22 cellular contexts compared by ENCODE assay signal in the genomic region with DNA sequence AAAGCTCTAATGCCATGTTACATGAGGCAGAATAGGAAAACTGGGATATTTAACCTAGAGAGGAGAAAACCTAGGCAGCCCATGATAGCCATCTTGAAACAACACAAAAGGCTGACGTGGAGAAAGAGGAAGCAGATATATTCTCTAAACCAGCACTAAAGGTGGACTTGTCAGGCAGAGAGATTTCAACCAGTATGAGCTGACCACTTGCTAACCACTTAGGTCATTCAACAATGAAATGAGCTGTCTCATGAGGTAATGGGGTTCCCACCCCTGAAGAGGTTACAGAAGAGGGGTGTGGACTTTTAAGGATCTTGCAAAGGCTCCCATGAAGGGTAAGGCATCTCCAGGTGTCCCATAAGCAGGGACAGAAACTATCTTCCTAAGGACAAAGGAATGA.
DNase-seq lines count a peak whose midpoint lies in the region; ATAC-seq and TF ChIP-seq lines count a peak whose summit lies in the region.
"Had no signal": no experiment of that assay in that cellular context is flagged by ENCODE, and none has a peak within 500 bp of the region (broad histone marks: within the 10 kb centered on the region; RNA-seq: fewer than 3 reads in every experiment).

No MANE protein-coding gene starts in this region.

- DNase-seq in GM12865 (ENCODE audit: low read depth): peak; percentile 33
- peak; percentile 52 for DNase-seq in MV-4-11 (lab: John Stamatoyannopoulos, UW)
- DNase-seq in UCSD-AML1 (lab: John Stamatoyannopoulos, UW; ENCODE audit: unreplicated experiment): no peak
- no peak for DNase-seq in foreskin fibroblast
- no peak for DNase-seq in T-helper 2 cell
- DNase-seq: activated T-cell treated with anti-CD3 and anti-CD28 coated beads, Interleukin-2, amount 50 U/mL, for 72 hours; cerebellar nuclear complex; foreskin keratinocyte; hippocampal formation; NCI-H1417 treated with DMSO at 0.1 percent for 48 hours; NCI-H2171 treated with DMSO at 0.1 percent for 48 hours; NCI-H69; small intestine; stimulated activated CD4-positive, alpha-beta T cell treated with anti-CD3 and anti-CD28 coated beads, Interleukin-4, amount 100 ng/mL, for 4 hours; SW 1271 had no signal

- TF ChIP-seq CTCF in GM12865 (IDR thresholded peaks at IDR 0.05; ENCODE audit: insufficient read depth, low read depth, low read length, missing control alignments): no peak
- TF ChIP-seq CTCF in foreskin fibroblast (IDR thresholded peaks at IDR 0.05; ENCODE audit: low read depth, low read length): no peak

- no peak overlapping the region for H3K4me3 ChIP-seq in GM12865 (ENCODE audit: low read depth, low read length)
- no peak overlapping the region for H3K4me3 ChIP-seq in foreskin fibroblast (ENCODE audit: low read depth in 1 of 2, low read length in 2 of 2)
- H3K4me3 ChIP-seq: A549, BLaER1 had no signal

- ATAC-seq in GM19372 (IDR thresholded peaks at IDR 0.05; ENCODE audit: low read depth, unreplicated experiment) (peak; percentile 74), HG02973 (IDR thresholded peaks at IDR 0.05; ENCODE audit: unreplicated experiment) (peak; percentile 63), GM19397 (IDR thresholded peaks at IDR 0.05; ENCODE audit: unreplicated experiment) (no peak)
- ATAC-seq: A549; activated naive CD4-positive, alpha-beta T cell treated with anti-CD3 and anti-CD28 coated beads, Interleukin-2, amount 50 U/mL, for 72 hours; foreskin keratinocyte; Right ventricle myocardium inferior had no signal

Comparison
In these comparisons a context has a peak if more than half of its experiments do, and no peak if none do; other contexts are left out.
1. DNase-seq: peak in GM12865 (single experiment) and MV-4-11 (single experiment); none in UCSD-AML1 (single experiment), foreskin fibroblast (0 of 2) and T-helper 2 cell (0 of 5).